ENCODE assay signal across 12 cellular contexts in the genomic region with DNA sequence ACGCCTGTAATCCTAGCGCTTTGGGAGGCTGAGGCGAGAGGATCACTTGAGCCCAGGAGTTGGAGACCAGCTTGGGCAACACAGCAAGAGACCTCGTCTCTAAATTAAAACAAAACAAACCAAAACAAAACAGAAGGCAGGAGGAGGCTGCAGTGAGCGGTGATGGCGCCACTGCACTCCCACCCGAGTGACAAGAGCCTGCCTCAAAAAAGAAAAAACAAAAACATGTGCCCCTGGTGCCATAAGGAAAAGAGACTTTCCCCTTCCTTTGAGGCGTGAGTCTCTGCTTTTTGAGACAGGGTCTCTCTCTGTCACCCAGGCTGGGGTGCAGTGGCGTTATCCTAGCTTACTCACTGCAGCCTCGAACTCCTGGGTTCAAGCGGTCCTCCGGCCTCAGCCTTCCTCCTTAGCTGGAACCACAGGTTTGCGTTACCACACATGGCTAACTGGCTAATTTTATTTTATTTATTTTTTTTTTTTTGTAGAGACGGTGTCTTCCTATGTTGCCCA. TPM values are rescaled to one million over a fixed set of nuclear protein-coding genes. Genes with fewer than 3 reads are reported as not detected.
A peak's percentile ranks its signal among the peaks of the same experiment; 100 is the strongest.
DNase-seq lines count a peak whose midpoint lies in the region; ATAC-seq and TF ChIP-seq lines count a peak whose summit lies in the region.
"Had no signal": no experiment of that assay in that cellular context is flagged by ENCODE, and none has a peak within 500 bp of the region (broad histone marks: within the 10 kb centered on the region; RNA-seq: fewer than 3 reads in every experiment).

No MANE protein-coding gene starts in this region.

- H3K9ac ChIP-seq in BLaER1 treated with 17β-estradiol and CSF1 and Interleukin-3, amounts not matched to agents 10 nM and 100 nM, result peak overlapping the region in 10 of 11 experiments; percentile 18 to 56 (median 42); a peak in 15 of 22 replicates
- H3K9ac ChIP-seq in HCT116 (ENCODE audit: low read length), result no peak overlapping the region
- H3K9ac ChIP-seq: parathyroid adenoma had no signal

- no peaks in the 10 kb centered on the region for H3K9me3 Mint-ChIP-seq in dendritic cell treated with granulocyte-macrophage colony-stimulating factor and Interleukin-4, amounts not matched to agents 40 ng/mL and 50 ng/mL, for 4 days
- H3K9me3 Mint-ChIP-seq: activated T-helper 17 cell treated with anti-CD3 and anti-CD28 coated beads, Interleukin-2, amount 50 U/mL, for 72 hours; CD14-positive monocyte had no signal

- no peak for TF ChIP-seq POLR2A in HCT116 (IDR thresholded peaks at IDR 0.05; ENCODE audit: borderline replicate concordance, extremely low read depth, insufficient read depth, insufficient read length)

- no peak for TF ChIP-seq CTCF in HCT116 (IDR thresholded peaks at IDR 0.05 in 2 of 3, conservative IDR thresholded peaks at IDR 0.05 in 1 of 3; ENCODE audit: borderline replicate concordance in 1 of 3, insufficient read depth in 1 of 3, low read depth in 2 of 3, low read length in 2 of 3)

- peak overlapping the region; percentile 48 to 80 (median 68) for H3K4me2 ChIP-seq in BLaER1 treated with 17β-estradiol and CSF1 and Interleukin-3, amounts not matched to agents 10 nM and 100 nM
- no peak overlapping the region for H3K4me2 ChIP-seq in HCT116 (ENCODE audit: low read length)

- peak overlapping the region in 2 of 10 experiments; percentile 22 to 29; a peak in 1 of 20 replicates for H3K4me3 ChIP-seq in BLaER1 treated with 17β-estradiol and CSF1 and Interleukin-3, amounts not matched to agents 10 nM and 100 nM
- H3K4me3 ChIP-seq in HCT116 (replicated peaks in 1 of 2; ENCODE audit: low read depth in 1 of 2, low read length in 2 of 2), result no peak overlapping the region

- DNase-seq in HCT116 (ENCODE audit: low read depth, low spot score) (no peak), posterior vena cava (ENCODE audit: low spot score) (peak; percentile 54), HUDEP-2 (lab: John Stamatoyannopoulos, UW; ENCODE audit: unreplicated experiment in 76 of 76) (no peak), germinal center (ENCODE audit: low spot score) (no peak)
- DNase-seq: GF-D8, NCI-H510A treated with DMSO at 0.1 percent for 48 hours had no signal

- H3K4me3 Mint-ChIP-seq in dendritic cell treated with granulocyte-macrophage colony-stimulating factor and Interleukin-4, amounts not matched to agents 40 ng/mL and 50 ng/mL, for 4 days, result peak overlapping the region; percentile 17
- H3K4me3 Mint-ChIP-seq: CD14-positive monocyte had no signal

- no peaks in the 10 kb centered on the region for H3K36me3 ChIP-seq in BLaER1 treated with 17β-estradiol and CSF1 and Interleukin-3, amounts not matched to agents 10 nM and 100 nM
- H3K36me3 ChIP-seq in HCT116 (ENCODE audit: control insufficient read depth in 1 of 2, insufficient read depth in 2 of 2, low read length in 2 of 2), result no peaks in the 10 kb centered on the region

- no peaks in the 10 kb centered on the region for H3K27me3 Mint-ChIP-seq in dendritic cell treated with granulocyte-macrophage colony-stimulating factor and Interleukin-4, amounts not matched to agents 40 ng/mL and 50 ng/mL, for 4 days
- H3K27me3 Mint-ChIP-seq: activated T-helper 17 cell treated with anti-CD3 and anti-CD28 coated beads, Interleukin-2, amount 50 U/mL, for 72 hours had no signal

- intact Hi-C loops in HCT116 (cut with micrococcal nuclease) (no loop called here), posterior vena cava (cut with DNase I) (no loop called here)
- intact Hi-C loops in dendritic cell treated with granulocyte-macrophage colony-stimulating factor and Interleukin-4, amounts not matched to agents 40 ng/mL and 50 ng/mL, for 4 days (cut with micrococcal nuclease), result no loop called here

- CTCF ChIA-PET in HCT116 (lab: Charles Lee), result no interaction called here

- ATAC-seq in HCT116, result no peak
- no peak for ATAC-seq in HG03460 (IDR thresholded peaks at IDR 0.05; ENCODE audit: unreplicated experiment)
- ATAC-seq: activated T-helper 17 cell treated with anti-CD3 and anti-CD28 coated beads, Interleukin-2, amount 50 U/mL, for 72 hours had no signal

- peaks cover 26% of the 10 kb centered on the region for H3K4me1 Mint-ChIP-seq in dendritic cell treated with granulocyte-macrophage colony-stimulating factor and Interleukin-4, amounts not matched to agents 40 ng/mL and 50 ng/mL, for 4 days (ENCODE audit: low read depth)
- H3K4me1 Mint-ChIP-seq: activated T-helper 17 cell treated with anti-CD3 and anti-CD28 coated beads, Interleukin-2, amount 50 U/mL, for 72 hours had no signal

- peak overlapping the region in 7 of 11 experiments; percentile 2 to 56 (median 25); a peak in 10 of 22 replicates for H3K27ac ChIP-seq in BLaER1 treated with 17β-estradiol and CSF1 and Interleukin-3, amounts not matched to agents 10 nM and 100 nM
- peak overlapping the region; percentile 30; the same call in 1 of the 2 replicates for H3K27ac ChIP-seq in HCT116 (ENCODE audit: low read depth, low read length)
- H3K27ac ChIP-seq: parathyroid adenoma had no signal

- H3K36me3 Mint-ChIP-seq in dendritic cell treated with granulocyte-macrophage colony-stimulating factor and Interleukin-4, amounts not matched to agents 40 ng/mL and 50 ng/mL, for 4 days (ENCODE audit: low read depth), result no peaks in the 10 kb centered on the region
- H3K36me3 Mint-ChIP-seq: CD14-positive monocyte had no signal

- no peak overlapping the region for H2AFZ ChIP-seq in HCT116 (ENCODE audit: low read depth, low read length, poor library complexity, severe bottlenecking)
- H2AFZ ChIP-seq: parathyroid adenoma had no signal

- H3K27me3 ChIP-seq in BLaER1 treated with 17β-estradiol and CSF1 and Interleukin-3, amounts not matched to agents 10 nM and 100 nM, result no peaks in the 10 kb centered on the region
- H3K27me3 ChIP-seq in HCT116 (ENCODE audit: insufficient read depth, low read length), result no peaks in the 10 kb centered on the region

- H4K20me1 ChIP-seq in BLaER1 treated with 17β-estradiol and CSF1 and Interleukin-3, amounts not matched to agents 10 nM and 100 nM, result no peaks in the 10 kb centered on the region
- no peaks in the 10 kb centered on the region for H4K20me1 ChIP-seq in HCT116 (ENCODE audit: insufficient read depth)

- POLR2A ChIA-PET in HCT116 (lab: Charles Lee), result interaction anchor here (0.7 to 1.0 kb wide), 2 partner anchors 98 to 107 kb away, joined by 3 read pairs; no protein-coding TSS in a partner anchor

- TF ChIP-seq RAD21 in HCT116 (IDR thresholded peaks at IDR 0.05; ENCODE audit: low read depth), result no peak

- H3K79me2 ChIP-seq in HCT116 (ENCODE audit: insufficient read depth, low read length), result no peaks in the 10 kb centered on the region
- H3K79me2 ChIP-seq: parathyroid adenoma had no signal

- H3K27ac Mint-ChIP-seq in dendritic cell treated with granulocyte-macrophage colony-stimulating factor and Interleukin-4, amounts not matched to agents 40 ng/mL and 50 ng/mL, for 4 days, result peak overlapping the region; percentile 58
- H3K27ac Mint-ChIP-seq: activated T-helper 17 cell treated with anti-CD3 and anti-CD28 coated beads, Interleukin-2, amount 50 U/mL, for 72 hours had no signal

- H3K9me3 ChIP-seq in BLaER1 treated with 17β-estradiol and CSF1 and Interleukin-3, amounts not matched to agents 10 nM and 100 nM (replicated peaks in 1 of 11), result no peaks in the 10 kb centered on the region
- no peaks in the 10 kb centered on the region for H3K9me3 ChIP-seq in HCT116 (ENCODE audit: control insufficient read depth in 1 of 2, insufficient read depth in 1 of 2, low read depth in 1 of 2, low read length in 2 of 2)

- H3K4me1 ChIP-seq in BLaER1 treated with 17β-estradiol and CSF1 and Interleukin-3, amounts not matched to agents 10 nM and 100 nM, result peaks cover 24 to 53% (median 42%) of the 10 kb centered on the region in 10 experiments
- H3K4me1 ChIP-seq in HCT116 (ENCODE audit: control insufficient read depth in 1 of 2, insufficient read depth in 2 of 2, low read length in 2 of 2), result peaks cover 3% of the 10 kb centered on the region in 2 experiments; a peak in 2 of 4 replicates
- H3K4me1 ChIP-seq: parathyroid adenoma had no signal

- RAD21 ChIA-PET in HCT116 (lab: Charles Lee; ENCODE audit: low non-redundant PET in 1 of 2, low total read pairs in 2 of 2, uncharacterized antibody in 2 of 2, unreplicated experiment in 2 of 2), result interaction anchor here in 1 of 2 experiments (0.6 kb wide), 1 partner anchor 54 kb away, joined by 3 read pairs; no protein-coding TSS in a partner anchor

- BruUV-seq in HCT116 (replicated peaks; lab: Mats Ljungman, UMichigan), result no TSS peak

- H3K9me2 ChIP-seq in HCT116 (ENCODE audit: insufficient read depth), result no peaks in the 10 kb centered on the region

TF ChIP-seq in HCT116, 20 proteins besides CTCF, POLR2A, EP300 and RAD21:
- TF ChIP-seq CEBPB (IDR thresholded peaks at IDR 0.05; ENCODE audit: low read depth) (no peak), EZH2 (IDR thresholded peaks at IDR 0.05) (no peak), SRF (IDR thresholded peaks at IDR 0.05; ENCODE audit: low read depth) (no peak)

RNA-seq across cellular contexts. Expression of a gene that starts 9.0 kb away (rescaled TPM):
- total RNA-seq in HCT116 (2021; ENCODE audit: unreplicated experiment) (32.2 TPM), posterior vena cava (10 to 100 TPM; 22.4 to 30.9 TPM)
- polyA plus RNA-seq in HCT116 (2012), result 25.0 and 31.1 TPM in 2 replicates
